In the genomic region with DNA sequence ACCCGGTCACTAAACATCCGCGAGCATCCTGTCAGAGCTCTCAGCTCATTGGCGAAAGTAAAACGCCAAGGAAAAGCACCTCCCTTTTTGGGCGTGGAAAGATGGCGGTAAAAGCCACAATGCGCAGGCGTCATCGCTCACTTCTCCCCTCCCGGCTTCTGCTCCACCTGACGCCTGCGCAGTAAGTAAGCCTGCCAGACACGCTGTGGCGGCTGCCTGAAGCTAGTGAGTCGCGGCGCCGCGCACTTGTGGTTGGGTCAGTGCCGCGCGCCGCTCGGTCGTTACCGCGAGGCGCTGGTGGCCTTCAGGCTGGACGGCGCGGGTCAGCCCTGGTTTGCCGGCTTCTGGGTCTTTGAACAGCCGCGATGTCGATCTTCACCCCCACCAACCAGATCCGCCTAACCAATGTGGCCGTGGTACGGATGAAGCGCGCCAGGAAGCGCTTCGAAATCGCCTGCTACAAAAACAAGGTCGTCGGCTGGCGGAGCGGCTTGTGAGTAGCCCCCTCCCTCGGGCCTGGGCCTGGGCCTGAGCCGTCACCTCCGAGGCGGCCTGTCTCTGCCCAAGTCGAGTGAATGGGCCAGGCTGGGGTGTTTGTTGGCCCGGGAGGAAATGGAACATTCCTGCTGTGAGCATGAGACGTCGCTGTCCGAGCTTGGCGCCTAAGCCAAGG, we compare ENCODE assay signal across 7 cellular contexts. TPM values are rescaled to one million over a fixed set of nuclear protein-coding genes. Genes with fewer than 3 reads are reported as not detected.
DNase-seq lines count a peak whose midpoint lies in the region; ATAC-seq lines count a peak whose summit lies in the region.

No MANE protein-coding gene starts in this region.

- ATAC-seq in GM18511 (IDR thresholded peaks at IDR 0.05; ENCODE audit: unreplicated experiment) (peak; percentile 52), HG03025 (IDR thresholded peaks at IDR 0.05; ENCODE audit: low FRiP score, unreplicated experiment) (peak; percentile 59)

- DNase-seq in NCI-H2029 treated with DMSO at 0.1 percent for 48 hours (lab: John Stamatoyannopoulos, UW) (peak; percentile 96), T1000 (lab: John Stamatoyannopoulos, UW) (peak; percentile 85), astrocyte of the hippocampus (ENCODE audit: low read depth, low spot score) (peak; percentile 99), hippocampal formation (lab: John Stamatoyannopoulos, UW) (peak; percentile 91 to 94), renal cortical epithelial cell (ENCODE audit: low read depth) (peak; percentile 97)

RNA-seq across cellular contexts. Expression of a gene that starts 1.4 kb away (rescaled TPM):
- total RNA-seq in renal cortical epithelial cell = 0.87 and 2.8 TPM in 2 replicates

Comparison
In these comparisons a context has a peak if more than half of its experiments do, and no peak if none do; other contexts are left out.
1. Peak in every context shown above with its lines: DNase-seq and ATAC-seq.